Comparison of ENCODE assay signal across 16 cellular contexts in genomic region chr5:145245354-145245753, GRCh38.
DNase-seq lines count a peak whose midpoint lies in the region; ATAC-seq and TF ChIP-seq lines count a peak whose summit lies in the region.
"Had no signal": no experiment of that assay in that cellular context is flagged by ENCODE, and none has a peak within 500 bp of the region (broad histone marks: within the 10 kb centered on the region; RNA-seq: fewer than 3 reads in every experiment).

No MANE protein-coding gene starts in this region.

- peak overlapping the region; percentile 5 for H3K9ac ChIP-seq in smooth muscle cell (ENCODE audit: low read depth)

- no peaks in the 10 kb centered on the region for H4K20me1 ChIP-seq in smooth muscle cell (ENCODE audit: low read depth)

- H3F3A ChIP-seq in smooth muscle cell (ENCODE audit: low read depth): no peaks in the 10 kb centered on the region

- peak overlapping the region; percentile 62 for H3K4me3 Mint-ChIP-seq in HFFc6
- H3K4me3 Mint-ChIP-seq: activated naive CD8-positive, alpha-beta T cell; naive thymus-derived CD4-positive, alpha-beta T cell; stimulated activated naive CD8-positive, alpha-beta T cell treated with anti-CD3 and anti-CD28 coated beads, Interleukin-15, amount 100 ng/mL, for 72 hours had no signal

- no peaks in the 10 kb centered on the region for H3K79me2 ChIP-seq in smooth muscle cell (ENCODE audit: low read depth)

- WGBS in smooth muscle cell (ENCODE audit: low lambda C conversion rate): 27% methylated on average over 5 of the region's 5 CpGs

- intact Hi-C loops in lower lobe of right lung (cut with DNase I): no loop called here

- DNase-seq in HFFc6 (no peak), astrocyte of the cerebellum (ENCODE audit: low read depth) (peak; percentile 5), iPS-NIHi7 (ENCODE audit: extremely low spot score) (peak; percentile 39), smooth muscle cell (lab: John Stamatoyannopoulos, UW; ENCODE audit: unreplicated experiment) (no peak), lower lobe of right lung (no peak), NCI-H146 (lab: John Stamatoyannopoulos, UW) (no peak)
- DNase-seq in activated CD4-positive, alpha-beta T cell treated with anti-CD3 and anti-CD28 coated beads for 1 hour: no peak
- DNase-seq: cortex of kidney; esophagus squamous epithelium; naive thymus-derived CD4-positive, alpha-beta T cell; NCI-H2107; stimulated activated naive CD8-positive, alpha-beta T cell treated with anti-CD3 and anti-CD28 coated beads, Interleukin-15, amount 100 ng/mL, for 72 hours had no signal

- no peaks in the 10 kb centered on the region for H3K9me3 ChIP-seq in smooth muscle cell (replicated peaks; ENCODE audit: low read depth)
- no peaks in the 10 kb centered on the region for H3K9me3 ChIP-seq in lower lobe of right lung
- H3K9me3 ChIP-seq: esophagus squamous epithelium had no signal

- H2AFZ ChIP-seq in smooth muscle cell (ENCODE audit: low read depth): peak overlapping the region; percentile 93

- H3K4me1 ChIP-seq in smooth muscle cell (ENCODE audit: low read depth) (peaks cover 21% of the 10 kb centered on the region), lower lobe of right lung (no peaks in the 10 kb centered on the region)

- H3K4me3 ChIP-seq in astrocyte of the cerebellum (ENCODE audit: low read depth, low read length): no peak overlapping the region
- H3K4me3 ChIP-seq in smooth muscle cell: no peak overlapping the region
- H3K4me3 ChIP-seq in lower lobe of right lung: no peak overlapping the region
- H3K4me3 ChIP-seq: esophagus squamous epithelium had no signal

- no peaks in the 10 kb centered on the region for H3K36me3 Mint-ChIP-seq in HFFc6 (ENCODE audit: low read depth)
- H3K36me3 Mint-ChIP-seq: activated naive CD8-positive, alpha-beta T cell; naive thymus-derived CD4-positive, alpha-beta T cell had no signal

- H3K36me3 ChIP-seq in smooth muscle cell (ENCODE audit: low read depth) (no peaks in the 10 kb centered on the region), lower lobe of right lung (no peaks in the 10 kb centered on the region)
- H3K36me3 ChIP-seq: esophagus squamous epithelium had no signal

- peak overlapping the region; percentile 91 for H3K27ac Mint-ChIP-seq in HFFc6
- H3K27ac Mint-ChIP-seq: activated naive CD8-positive, alpha-beta T cell; naive thymus-derived CD4-positive, alpha-beta T cell; stimulated activated naive CD8-positive, alpha-beta T cell treated with anti-CD3 and anti-CD28 coated beads, Interleukin-15, amount 100 ng/mL, for 72 hours had no signal

- H3K27me3 Mint-ChIP-seq in HFFc6 (ENCODE audit: insufficient read depth): no peaks in the 10 kb centered on the region
- H3K27me3 Mint-ChIP-seq: activated naive CD8-positive, alpha-beta T cell; naive thymus-derived CD4-positive, alpha-beta T cell; stimulated activated naive CD8-positive, alpha-beta T cell treated with anti-CD3 and anti-CD28 coated beads, Interleukin-15, amount 100 ng/mL, for 72 hours had no signal

- H3K4me2 ChIP-seq in smooth muscle cell: peak overlapping the region; percentile 25

- in situ Hi-C loops in astrocyte of the cerebellum (cut with HindIII; ENCODE audit: low sequenced_read_pairs): no loop called here

- no peaks in the 10 kb centered on the region for H3K27me3 ChIP-seq in smooth muscle cell (ENCODE audit: low read depth)
- H3K27me3 ChIP-seq in lower lobe of right lung (ENCODE audit: low read depth): no peaks in the 10 kb centered on the region
- H3K27me3 ChIP-seq: esophagus squamous epithelium had no signal

- H3K4me1 Mint-ChIP-seq in HFFc6 (ENCODE audit: low read depth): peaks cover 66% of the 10 kb centered on the region
- H3K4me1 Mint-ChIP-seq: naive thymus-derived CD4-positive, alpha-beta T cell; stimulated activated naive CD8-positive, alpha-beta T cell treated with anti-CD3 and anti-CD28 coated beads, Interleukin-15, amount 100 ng/mL, for 72 hours had no signal

- no peaks in the 10 kb centered on the region for H3K9me3 Mint-ChIP-seq in HFFc6
- H3K9me3 Mint-ChIP-seq: stimulated activated naive CD8-positive, alpha-beta T cell treated with anti-CD3 and anti-CD28 coated beads, Interleukin-15, amount 100 ng/mL, for 72 hours had no signal

- TF ChIP-seq CTCF in HFFc6 (IDR thresholded peaks at IDR 0.05) (no peak), astrocyte of the cerebellum (IDR thresholded peaks at IDR 0.05; ENCODE audit: low read depth, low read length, missing control alignments) (no peak), smooth muscle cell (IDR thresholded peaks at IDR 0.05; ENCODE audit: borderline replicate concordance, insufficient read depth, poor library complexity, severe bottlenecking) (no peak), lower lobe of right lung (IDR thresholded peaks at IDR 0.05) (no peak)

- H3K27ac ChIP-seq in smooth muscle cell (ENCODE audit: low read depth) (peak overlapping the region; percentile 80), lower lobe of right lung (no peak overlapping the region)
- H3K27ac ChIP-seq: esophagus squamous epithelium, VCaP had no signal

- no peak for ATAC-seq in lower lobe of right lung
- no peak for ATAC-seq in HG03469 (IDR thresholded peaks at IDR 0.05; ENCODE audit: unreplicated experiment)
- ATAC-seq: HCT116; naive thymus-derived CD4-positive, alpha-beta T cell; stimulated activated naive CD8-positive, alpha-beta T cell treated with anti-CD3 and anti-CD28 coated beads, Interleukin-15, amount 100 ng/mL, for 72 hours had no signal

Comparison
In these comparisons a context has a peak if more than half of its experiments do, and no peak if none do; other contexts are left out.
1. DNase-seq: peak in astrocyte of the cerebellum (single experiment) and iPS-NIHi7 (single experiment); none in HFFc6 (single experiment), smooth muscle cell (single experiment), activated CD4-positive, alpha-beta T cell treated with anti-CD3 and anti-CD28 coated beads for 1 hour (single experiment), lower lobe of right lung (single experiment) and NCI-H146 (single experiment).